9 cellular contexts compared by ENCODE assay signal in genomic region chr5:96816991-96817390, GRCh38. TPM values are rescaled to one million over a fixed set of nuclear protein-coding genes. Genes with fewer than 3 reads are reported as not detected.
DNase-seq lines count a peak whose midpoint lies in the region; ATAC-seq and TF ChIP-seq lines count a peak whose summit lies in the region.
"Had no signal": no experiment of that assay in that cellular context is flagged by ENCODE, and none has a peak within 500 bp of the region (broad histone marks: within the 10 kb centered on the region; RNA-seq: fewer than 3 reads in every experiment).

No MANE protein-coding gene starts in this region.

- no peaks in the 10 kb centered on the region for H3K36me3 Mint-ChIP-seq in naive thymus-derived CD8-positive, alpha-beta T cell
- no peaks in the 10 kb centered on the region for H3K36me3 Mint-ChIP-seq in Calu3 (ENCODE audit: insufficient read depth, unreplicated experiment)

- no peaks in the 10 kb centered on the region for H3K9me3 Mint-ChIP-seq in naive thymus-derived CD8-positive, alpha-beta T cell
- no peaks in the 10 kb centered on the region for H3K9me3 Mint-ChIP-seq in Calu3 (ENCODE audit: low read depth, unreplicated experiment)

- peak overlapping the region in 1 of 5 donors; percentile 52 for H3K27ac ChIP-seq in stomach

- no TSS peak for BruUV-seq in Calu3 (replicated peaks; lab: Mats Ljungman, UMichigan)

- no peak for TF ChIP-seq CTCF in NB4 (IDR thresholded peaks at IDR 0.05; ENCODE audit: low read depth, low read length)
- no peak for TF ChIP-seq CTCF in Calu3 (IDR thresholded peaks at IDR 0.05; ENCODE audit: unreplicated experiment)
- TF ChIP-seq CTCF in stomach (IDR thresholded peaks at IDR 0.05), result no peak

- no peaks in the 10 kb centered on the region for H3K9me3 ChIP-seq in stomach

- POLR2A ChIA-PET in naive thymus-derived CD8-positive, alpha-beta T cell (lab: Charles Lee), result interaction anchor here (1.0 to 7.9 kb wide), 5 partner anchors 10 to 59 kb away, joined by 4 to 221 read pairs (median 4); partner anchors contain the start of genes ERAP1 and ERAP2

- ATAC-seq in GM19035 (IDR thresholded peaks at IDR 0.05; ENCODE audit: unreplicated experiment), result peak; percentile 44
- ATAC-seq in HG02678 (IDR thresholded peaks at IDR 0.05; ENCODE audit: unreplicated experiment), result peak; percentile 37
- ATAC-seq in naive thymus-derived CD8-positive, alpha-beta T cell, result peak; percentile 26 to 35

- CTCF ChIA-PET in Calu3 (lab: Charles Lee), result no interaction called here

- no peak for TF ChIP-seq EP300 in stomach (IDR thresholded peaks at IDR 0.05)

- H3K36me3 ChIP-seq in stomach, result no peaks in the 10 kb centered on the region

- H3K4me3 Mint-ChIP-seq in naive thymus-derived CD8-positive, alpha-beta T cell, result peak overlapping the region; percentile 69 to 89 (median 82)
- no peak overlapping the region for H3K4me3 Mint-ChIP-seq in Calu3 (ENCODE audit: low read depth, unreplicated experiment)

- no peaks in the 10 kb centered on the region for H3K27me3 ChIP-seq in stomach

- H3K27me3 Mint-ChIP-seq in naive thymus-derived CD8-positive, alpha-beta T cell, result no peaks in the 10 kb centered on the region
- H3K27me3 Mint-ChIP-seq in Calu3 (ENCODE audit: unreplicated experiment), result no peaks in the 10 kb centered on the region

- 50 to 84% (median 83%) methylated on average over 1 of the region's 1 CpG for WGBS in stomach, 5 donors

- intact Hi-C loops in posterior vena cava (cut with DNase I) (loop anchor here in 1 of 2 donors (10.0 kb wide), 1 partner anchor 1448 kb away; no protein-coding TSS in a partner anchor), Calu3 (cut with micrococcal nuclease; ENCODE audit: unreplicated experiment) (no loop called here), stomach (cut with DNase I; ENCODE audit: low total_unique reads) (no loop called here)

- H3K4me1 ChIP-seq in stomach, result peaks cover 0 to 5% (median 0%) of the 10 kb centered on the region in 4 donors

- no peak for TF ChIP-seq POLR2A in NB4 (IDR thresholded peaks at IDR 0.05; ENCODE audit: extremely low read depth, insufficient read length)
- no peak for TF ChIP-seq POLR2A in stomach (IDR thresholded peaks at IDR 0.05)

- no peak for DNase-seq in NB4 (ENCODE audit: low read depth)
- DNase-seq in naive thymus-derived CD8-positive, alpha-beta T cell, result no peak
- no peak for DNase-seq in posterior vena cava (ENCODE audit: low spot score)
- no peak for DNase-seq in Calu3
- no peak for DNase-seq in NCI-H774 (lab: John Stamatoyannopoulos, UW)
- DNase-seq in stomach, result no peak
- DNase-seq: occipital lobe had no signal

- peaks cover 37 to 86% (median 81%) of the 10 kb centered on the region in 4 donors for H3K4me1 Mint-ChIP-seq in naive thymus-derived CD8-positive, alpha-beta T cell
- H3K4me1 Mint-ChIP-seq in Calu3 (ENCODE audit: low read depth, unreplicated experiment), result peaks cover 9% of the 10 kb centered on the region

- H3K4me3 ChIP-seq in NB4 (ENCODE audit: low read depth, low read length) (peak overlapping the region; percentile 55), stomach (no peak overlapping the region)

- H3K27ac Mint-ChIP-seq in naive thymus-derived CD8-positive, alpha-beta T cell, result peak overlapping the region; percentile 82 to 96 (median 92)
- H3K27ac Mint-ChIP-seq in Calu3 (ENCODE audit: unreplicated experiment), result no peak overlapping the region

RNA-seq across cellular contexts. Expression of gene ERAP1, which starts 9.2 kb away (rescaled TPM):
- 100 to 1,000 TPM; 120 to 124 TPM for total RNA-seq in naive thymus-derived CD8-positive, alpha-beta T cell
- 10 to 100 TPM; 48.2 to 83.9 (median 62.7) TPM for polyA plus RNA-seq in naive thymus-derived CD8-positive, alpha-beta T cell
- total RNA-seq in posterior vena cava, result 10 to 100 TPM; 31.8 to 44.6 TPM
- 43.6 and 52.3 TPM in 2 replicates for total RNA-seq in Calu3 (2022)
- 10 to 100 TPM; 23.5 to 69.4 (median 53.6) TPM for total RNA-seq in stomach
- polyA plus RNA-seq in stomach, result 1 to 10 TPM; 5.5 to 8.0 (median 5.9) TPM

RNA-seq across cellular contexts. Expression of gene ERAP2, which starts 59.3 kb away (rescaled TPM):
- 10 to 100 TPM; 82.9 to 98.6 TPM for total RNA-seq in naive thymus-derived CD8-positive, alpha-beta T cell
- 100 to 1,000 TPM in 1 of 3 donors, 1 to 10 TPM in 2; 6.4 to 126 (median 6.6) TPM for polyA plus RNA-seq in naive thymus-derived CD8-positive, alpha-beta T cell
- total RNA-seq in posterior vena cava (1 to 10 TPM; 4.8 to 9.6 TPM), Calu3 (2022) (67.7 TPM in 2 replicates), stomach (10 to 100 TPM in 4 of 5 donors, 1 to 10 TPM in 1; 5.5 to 26.8 (median 16.7) TPM)
- polyA plus RNA-seq in stomach, result 10 to 100 TPM in 1 of 3 donors, 1 to 10 TPM in 1, under 1 TPM in 1; 0.68 to 13.2 (median 1.2) TPM
